In the genomic region with DNA sequence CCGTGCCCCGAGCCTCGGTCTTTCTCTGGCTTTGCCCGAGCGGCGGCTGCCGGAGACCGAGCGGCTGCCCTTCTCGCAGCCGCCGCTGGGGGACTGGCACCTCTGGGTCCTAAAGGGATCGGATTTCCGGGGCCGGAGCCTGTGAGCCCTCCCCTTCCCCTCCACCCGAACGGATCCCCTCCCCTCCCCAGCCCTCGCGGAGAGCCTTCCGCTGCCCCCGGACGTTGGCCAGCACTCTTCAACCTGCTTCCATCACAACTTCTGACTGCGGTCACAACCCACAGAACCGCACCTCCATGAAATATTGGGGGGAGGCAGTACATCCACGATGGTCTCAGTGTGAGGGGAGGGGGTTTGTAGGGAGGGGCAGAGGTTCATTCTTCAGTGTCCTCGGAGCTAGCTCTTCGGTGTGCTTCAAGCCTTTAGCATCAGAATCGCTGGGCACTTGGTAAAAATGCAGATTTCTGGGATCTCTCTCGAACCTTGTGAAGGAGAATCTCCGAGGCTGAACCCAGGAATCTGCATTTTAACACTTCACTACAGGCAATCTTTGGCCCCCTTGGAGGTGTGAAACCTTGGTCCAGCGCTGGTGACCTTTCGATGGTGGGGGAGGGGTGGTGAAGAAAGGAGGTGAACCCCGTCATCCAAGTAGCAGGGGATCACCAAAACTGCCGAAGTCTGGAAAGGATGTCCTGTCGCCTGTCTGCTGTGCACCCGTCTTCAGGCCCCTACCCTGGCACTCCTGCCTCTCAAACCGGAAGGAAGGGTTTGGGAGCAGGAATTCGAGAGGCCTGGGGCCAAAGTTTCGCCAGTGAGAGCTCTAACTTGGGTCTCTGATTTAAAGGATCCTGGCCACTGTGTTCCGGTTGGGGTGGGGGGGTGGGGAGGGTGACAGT, we compare ENCODE assay signal across 8 cellular contexts. TPM values are rescaled to one million over a fixed set of nuclear protein-coding genes. Genes with fewer than 3 reads are reported as not detected.
DNase-seq lines count a peak whose midpoint lies in the region; TF ChIP-seq lines count a peak whose summit lies in the region.

No MANE protein-coding gene starts in this region.

- H3K36me3 ChIP-seq in HEK293 (ENCODE audit: control insufficient read depth in 2 of 2, insufficient read depth in 1 of 2, low read length in 2 of 2) (peaks cover 0 to 15% of the 10 kb centered on the region in 2 experiments; a peak in 1 of 3 replicates), right atrium auricular region (no peaks in the 10 kb centered on the region), prostate gland (no peaks in the 10 kb centered on the region)

- H3K9me3 ChIP-seq in HEK293 (ENCODE audit: control insufficient read depth, insufficient read depth, low read depth, low read length) (no peaks in the 10 kb centered on the region), right atrium auricular region (no peaks in the 10 kb centered on the region), prostate gland (no peaks in the 10 kb centered on the region)

- POLR2A ChIA-PET in HEK293 (lab: Yijun Ruan, JAX), result interaction anchor here (0.5 to 3.0 kb wide), 21 partner anchors 10 to 586 kb away, joined by 3 to 30 read pairs (median 3); partner anchors contain the start of genes FAM117A, ITGA3, PDK2 and SAMD14

- H3K4me1 ChIP-seq in HEK293 (ENCODE audit: control insufficient read depth, insufficient read depth, low read length), result peaks cover 15% of the 10 kb centered on the region
- H3K4me1 ChIP-seq in right atrium auricular region, result peaks cover 0 to 81% of the 10 kb centered on the region in 2 donors
- peaks cover 19% of the 10 kb centered on the region for H3K4me1 ChIP-seq in prostate gland (replicated peaks)

- H3K27me3 Mint-ChIP-seq in T-helper 1 cell treated with Interleukin-12 subunit alpha and Interleukin-12 subunit beta and Interleukin-4 antibody, amounts not matched to agents 30 μg/mL and 1 μg/mL, for 36 hours (ENCODE audit: low read depth), result no peaks in the 10 kb centered on the region

- in situ Hi-C loops in G401 (cut with HindIII; ENCODE audit: low sequenced_read_pairs), result no loop called here

- CTCF ChIA-PET in HEK293 (lab: Yijun Ruan, JAX), result interaction anchor here (0.6 to 7.4 kb wide), 23 partner anchors 10 to 578 kb away, joined by 3 to 105 read pairs (median 4); partner anchors contain the start of gene PDK2

- H3K27ac ChIP-seq in HEK293 (ENCODE audit: extremely low read depth, low read depth, low read length) (peak overlapping the region; percentile 93), right atrium auricular region (peak overlapping the region; percentile 94 to 95), prostate gland (peak overlapping the region; percentile 77 to 90)

- H3K36me3 Mint-ChIP-seq in T-helper 1 cell treated with Interleukin-12 subunit alpha and Interleukin-12 subunit beta and Interleukin-4 antibody, amounts not matched to agents 30 μg/mL and 1 μg/mL, for 36 hours (ENCODE audit: low read depth), result peaks cover 24% of the 10 kb centered on the region

- H3K4me3 Mint-ChIP-seq in T-helper 1 cell treated with Interleukin-12 subunit alpha and Interleukin-12 subunit beta and Interleukin-4 antibody, amounts not matched to agents 30 μg/mL and 1 μg/mL, for 36 hours, result peak overlapping the region; percentile 91

- TF ChIP-seq CTCF in HEK293 (tag by site-specific recombination; IDR thresholded peaks at IDR 0.05) (peak; percentile 67), right atrium auricular region (IDR thresholded peaks at IDR 0.05) (peak; percentile 64 to 72), prostate gland (IDR thresholded peaks at IDR 0.05) (peak; percentile 43 to 76 (median 56))

- no peaks in the 10 kb centered on the region for H3K9me3 Mint-ChIP-seq in T-helper 1 cell treated with Interleukin-12 subunit alpha and Interleukin-12 subunit beta and Interleukin-4 antibody, amounts not matched to agents 30 μg/mL and 1 μg/mL, for 36 hours

- under 1% methylated on average over 32 of the region's 40 CpGs for WGBS in prostate gland

- peaks cover 33% of the 10 kb centered on the region for H3K4me1 Mint-ChIP-seq in T-helper 1 cell treated with Interleukin-12 subunit alpha and Interleukin-12 subunit beta and Interleukin-4 antibody, amounts not matched to agents 30 μg/mL and 1 μg/mL, for 36 hours (ENCODE audit: low read depth)

- no peaks in the 10 kb centered on the region for H3K27me3 ChIP-seq in right atrium auricular region
- H3K27me3 ChIP-seq in prostate gland (replicated peaks; ENCODE audit: insufficient read depth), result no peaks in the 10 kb centered on the region

- peak overlapping the region; percentile 77 for H3K4me3 ChIP-seq in HEK293 (ENCODE audit: low read depth, low read length)
- H3K4me3 ChIP-seq in right atrium auricular region, result peak overlapping the region; percentile 78 to 87
- peak overlapping the region; percentile 69 to 86 for H3K4me3 ChIP-seq in prostate gland

- peak overlapping the region; percentile 94 for H3K27ac Mint-ChIP-seq in T-helper 1 cell treated with Interleukin-12 subunit alpha and Interleukin-12 subunit beta and Interleukin-4 antibody, amounts not matched to agents 30 μg/mL and 1 μg/mL, for 36 hours

- DNase-seq in G401 (ENCODE audit: low spot score), result peak; percentile 91
- peak; percentile 55 for DNase-seq in NCI-H128 (lab: John Stamatoyannopoulos, UW; ENCODE audit: unreplicated experiment)
- DNase-seq in amygdala (lab: John Stamatoyannopoulos, UW), result peak in 54 of 56 donors; percentile 32 to 91 (median 79)
- peak; percentile 88 for DNase-seq in right atrium auricular region (ENCODE audit: low spot score)
- DNase-seq in prostate gland (ENCODE audit: low spot score), result peak; percentile 86
- peak; percentile 92 for DNase-seq in ureter (ENCODE audit: low spot score)

- peak; percentile 73 for TF ChIP-seq POLR2A in prostate gland (IDR thresholded peaks at IDR 0.05)

- intact Hi-C loops in prostate gland (cut with DNase I), result loop anchor here (5.0 to 10.0 kb wide), 2 partner anchors 34 to 56 kb away; partner anchors contain the start of gene PDK2

TF ChIP-seq in HEK293, 187 proteins besides CTCF, POLR2A, EP300 and RAD21 (continues in another document):
- TF ChIP-seq GLIS1 (tag by site-specific recombination; IDR thresholded peaks at IDR 0.05), result peak; percentile 24
- TF ChIP-seq ZNF138 (tag by site-specific recombination; IDR thresholded peaks at IDR 0.05; ENCODE audit: borderline replicate concordance), result no peak
- TF ChIP-seq ZNF10 (tag by site-specific recombination; IDR thresholded peaks at IDR 0.05), result 0 out of 2 replicates have a peak, but pooled peaks have one; percentile 33
- TF ChIP-seq SALL2 (tag by site-specific recombination; IDR thresholded peaks at IDR 0.05; ENCODE audit: borderline replicate concordance), result no peak
- TF ChIP-seq ZNF16 (tag by site-specific recombination; IDR thresholded peaks at IDR 0.05; ENCODE audit: low read depth), result no peak
- TF ChIP-seq, protein P1, sequence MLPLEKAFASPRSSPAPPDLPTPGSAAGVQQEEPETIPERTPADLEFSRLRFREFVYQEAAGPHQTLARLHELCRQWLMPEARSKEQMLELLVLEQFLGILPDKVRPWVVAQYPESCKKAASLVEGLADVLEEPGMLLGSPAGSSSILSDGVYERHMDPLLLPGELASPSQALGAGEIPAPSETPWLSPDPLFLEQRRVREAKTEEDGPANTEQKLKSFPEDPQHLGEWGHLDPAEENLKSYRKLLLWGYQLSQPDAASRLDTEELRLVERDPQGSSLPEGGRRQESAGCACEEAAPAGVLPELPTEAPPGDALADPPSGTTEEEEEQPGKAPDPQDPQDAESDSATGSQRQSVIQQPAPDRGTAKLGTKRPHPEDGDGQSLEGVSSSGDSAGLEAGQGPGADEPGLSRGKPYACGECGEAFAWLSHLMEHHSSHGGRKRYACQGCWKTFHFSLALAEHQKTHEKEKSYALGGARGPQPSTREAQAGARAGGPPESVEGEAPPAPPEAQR (tag by site-specific recombination; IDR thresholded peaks at IDR 0.05), result no peak
- TF ChIP-seq, protein P2, sequence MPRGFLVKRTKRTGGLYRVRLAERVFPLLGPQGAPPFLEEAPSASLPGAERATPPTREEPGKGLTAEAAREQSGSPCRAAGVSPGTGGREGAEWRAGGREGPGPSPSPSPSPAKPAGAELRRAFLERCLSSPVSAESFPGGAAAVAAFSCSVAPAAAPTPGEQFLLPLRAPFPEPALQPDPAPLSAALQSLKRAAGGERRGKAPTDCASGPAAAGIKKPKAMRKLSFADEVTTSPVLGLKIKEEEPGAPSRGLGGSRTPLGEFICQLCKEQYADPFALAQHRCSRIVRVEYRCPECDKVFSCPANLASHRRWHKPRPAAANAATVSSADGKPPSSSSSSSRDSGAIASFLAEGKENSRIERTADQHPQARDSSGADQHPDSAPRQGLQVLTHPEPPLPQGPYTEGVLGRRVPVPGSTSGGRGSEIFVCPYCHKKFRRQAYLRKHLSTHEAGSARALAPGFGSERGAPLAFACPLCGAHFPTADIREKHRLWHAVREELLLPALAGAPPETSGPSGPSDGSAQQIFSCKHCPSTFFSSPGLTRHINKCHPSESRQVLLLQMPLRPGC (tag by site-specific recombination; IDR thresholded peaks at IDR 0.05), result peak; percentile 10; the same call in 1 of the 2 replicates
- TF ChIP-seq, protein P3, sequence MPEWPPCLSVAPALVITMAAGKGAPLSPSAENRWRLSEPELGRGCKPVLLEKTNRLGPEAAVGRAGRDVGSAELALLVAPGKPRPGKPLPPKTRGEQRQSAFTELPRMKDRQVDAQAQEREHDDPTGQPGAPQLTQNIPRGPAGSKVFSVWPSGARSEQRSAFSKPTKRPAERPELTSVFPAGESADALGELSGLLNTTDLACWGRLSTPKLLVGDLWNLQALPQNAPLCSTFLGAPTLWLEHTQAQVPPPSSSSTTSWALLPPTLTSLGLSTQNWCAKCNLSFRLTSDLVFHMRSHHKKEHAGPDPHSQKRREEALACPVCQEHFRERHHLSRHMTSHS (tag by site-specific recombination; IDR thresholded peaks at IDR 0.05), result no peak
- 0 out of 2 replicates have a peak, but pooled peaks have one; percentile 18 for TF ChIP-seq ZBTB7A (tag by site-specific recombination; IDR thresholded peaks at IDR 0.05; ENCODE audit: low read depth)

RNA-seq across cellular contexts. Expression of gene PPP1R9B, which starts 0.8 kb away (rescaled TPM):
- 49.7 and 59.6 TPM in 2 replicates for total RNA-seq in G401 (2014; rRNA removed; shearing (Covaris generic))
- 10 to 100 TPM; 16.9 to 24.2 TPM for total RNA-seq in right atrium auricular region
- 10 to 100 TPM; 36.2 to 79.7 TPM for total RNA-seq in prostate gland
- 38.4 TPM for total RNA-seq in ureter

RNA-seq across cellular contexts. Expression of gene SGCA, which starts 14.5 kb away (rescaled TPM):
- total RNA-seq in G401 (2014; rRNA removed; shearing (Covaris generic)), result 19.0 and 49.0 TPM in 2 replicates
- total RNA-seq in right atrium auricular region (100 to 1,000 TPM; 120 to 207 TPM), prostate gland (10 to 100 TPM; 13.9 to 19.4 TPM), ureter (16.9 TPM)

RNA-seq across cellular contexts. Expression of gene SAMD14, which starts 21.3 kb away (rescaled TPM):
- 7.5 and 8.4 TPM in 2 replicates for total RNA-seq in G401 (2014; rRNA removed; shearing (Covaris generic))
- total RNA-seq in right atrium auricular region (1 to 10 TPM in 1 of 2 donors, under 1 TPM in 1; 0.78 to 1.1 TPM), prostate gland (1 to 10 TPM; 2.5 to 7.4 TPM), ureter (5.5 TPM)

RNA-seq across cellular contexts. Expression of gene COL1A1, which starts 50.1 kb away (rescaled TPM):
- total RNA-seq in G401 (2014; rRNA removed; shearing (Covaris generic)), result 72.4 and 86.8 TPM in 2 replicates
- total RNA-seq in right atrium auricular region, result 100 to 1,000 TPM in 1 of 2 donors, 10 to 100 TPM in 1; 19.8 to 180 TPM
- 10 to 100 TPM; 21.5 to 81.0 TPM for total RNA-seq in prostate gland
- 331 TPM for total RNA-seq in ureter

RNA-seq across cellular contexts. Expression of gene PDK2, which starts 56.1 kb away (rescaled TPM):
- 40.3 and 112 TPM in 2 replicates for total RNA-seq in G401 (2014; rRNA removed; shearing (Covaris generic))
- total RNA-seq in right atrium auricular region (100 to 1,000 TPM; 186 to 214 TPM), prostate gland (10 to 100 TPM; 47.1 to 79.5 TPM), ureter (25.7 TPM)

Comparison
In these comparisons a context has a peak if more than half of its experiments do, and no peak if none do; other contexts are left out.
1. Peak in every context shown above with its lines: DNase-seq, H3K4me3 ChIP-seq and H3K27ac ChIP-seq.